Comparison of ENCODE assay signal across 9 cellular contexts in genomic region chr3:147393261-147393964, GRCh38. TPM values are rescaled to one million over a fixed set of nuclear protein-coding genes. Genes with fewer than 3 reads are reported as not detected.
A peak's percentile ranks its signal among the peaks of the same experiment; 100 is the strongest.
DNase-seq lines count a peak whose midpoint lies in the region; ATAC-seq and TF ChIP-seq lines count a peak whose summit lies in the region.
"Had no signal": no experiment of that assay in that cellular context is flagged by ENCODE, and none has a peak within 500 bp of the region (broad histone marks: within the 10 kb centered on the region; RNA-seq: fewer than 3 reads in every experiment).

No MANE protein-coding gene starts in this region.

- no peaks in the 10 kb centered on the region for H3K36me3 ChIP-seq in HUES64 (ENCODE audit: insufficient read depth, low read length)
- H3K36me3 ChIP-seq in stomach smooth muscle (ENCODE audit: control insufficient read depth in 2 of 2, insufficient read depth in 2 of 2, low read length in 2 of 2): no peaks in the 10 kb centered on the region
- H3K36me3 ChIP-seq: transverse colon had no signal

- H3K27ac ChIP-seq in HUES64 (ENCODE audit: low read depth, low read length) (peak overlapping the region; percentile 62; the same call in 1 of the 2 replicates), stomach smooth muscle (ENCODE audit: low read length) (no peak overlapping the region)
- H3K27ac ChIP-seq: transverse colon had no signal

- peak; percentile 21 for ATAC-seq in left colon
- no peak for ATAC-seq in HG02610 (IDR thresholded peaks at IDR 0.05; ENCODE audit: unreplicated experiment)
- no peak for ATAC-seq in activated CD4-positive, CD25-positive, alpha-beta regulatory T cell treated with anti-CD3 and anti-CD28 coated beads, Interleukin-2, amount 50 U/mL, for 24 hours
- no peak for ATAC-seq in GM21447 (IDR thresholded peaks at IDR 0.05; ENCODE audit: unreplicated experiment)

- H3K9ac ChIP-seq in HUES64 (ENCODE audit: low read depth, low read length): peak overlapping the region; percentile 70
- H3K9ac ChIP-seq in stomach smooth muscle (ENCODE audit: low read length in 2 of 2): no peak overlapping the region

- intact Hi-C loops in left colon (cut with DNase I, micrococcal nuclease): no loop called here

- H3K27me3 ChIP-seq in HUES64 (ENCODE audit: insufficient read depth, low read length): peaks cover 100% of the 10 kb centered on the region
- H3K27me3 ChIP-seq in stomach smooth muscle (ENCODE audit: control insufficient read depth in 1 of 2, insufficient read depth in 2 of 2, low read length in 2 of 2): peaks cover 93 to 98% of the 10 kb centered on the region in 2 donors

- peak overlapping the region; percentile 62 for H3K4me3 ChIP-seq in HUES64 (ENCODE audit: low read length)
- H3K4me3 ChIP-seq in astrocyte of the spinal cord (ENCODE audit: low read depth, low read length): peak overlapping the region; percentile 66
- peak overlapping the region; percentile 43 to 63 for H3K4me3 ChIP-seq in stomach smooth muscle (ENCODE audit: low read length in 2 of 2)

- peak; percentile 89 for DNase-seq in astrocyte of the spinal cord (ENCODE audit: low read depth, low spot score)
- no peak for DNase-seq in left colon
- DNase-seq: RPMI8226, transverse colon had no signal

- in situ Hi-C loops in astrocyte of the spinal cord (cut with HindIII; ENCODE audit: low sequenced_read_pairs): loop anchor here (25.0 kb wide), 2 partner anchors 581 to 694 kb away; no protein-coding TSS in a partner anchor

- under 1% methylated on average over 49 of the region's 54 CpGs for WGBS in HUES64

- H3K9me3 ChIP-seq in HUES64 (ENCODE audit: insufficient read depth, low read depth, low read length): no peaks in the 10 kb centered on the region
- peaks cover 0 to 4% of the 10 kb centered on the region in 2 donors for H3K9me3 ChIP-seq in stomach smooth muscle (ENCODE audit: control insufficient read depth in 2 of 2, low read length in 2 of 2)
- H3K9me3 ChIP-seq: transverse colon had no signal

- H3K4me1 ChIP-seq in HUES64 (ENCODE audit: insufficient read depth, low read length) (peaks cover 40% of the 10 kb centered on the region), stomach smooth muscle (ENCODE audit: control insufficient read depth, insufficient read depth, low read length) (peaks cover 41% of the 10 kb centered on the region)

- peak; percentile 6 for TF ChIP-seq CTCF in astrocyte of the spinal cord (IDR thresholded peaks at IDR 0.05; ENCODE audit: low read depth, low read length)

RNA-seq across cellular contexts. Expression of gene ZIC4, which starts 12.9 kb away (rescaled TPM):
- 0.40 TPM for polyA plus RNA-seq in HUES64 (2013, experiment 1 of 2)
- 2.3 TPM for polyA plus RNA-seq in HUES64 (2013, experiment 2 of 2)
- total RNA-seq in left colon: not detected
- total RNA-seq: transverse colon had no signal

RNA-seq across cellular contexts. Expression of gene ZIC1, which starts 15.8 kb away (rescaled TPM):
- polyA plus RNA-seq in HUES64 (2013, experiment 1 of 2): 5.2 TPM
- polyA plus RNA-seq in HUES64 (2013, experiment 2 of 2): 19.0 TPM
- total RNA-seq in left colon: not detected
- total RNA-seq: transverse colon had no signal
